Comparison of ENCODE assay signal across 20 cellular contexts in the genomic region with DNA sequence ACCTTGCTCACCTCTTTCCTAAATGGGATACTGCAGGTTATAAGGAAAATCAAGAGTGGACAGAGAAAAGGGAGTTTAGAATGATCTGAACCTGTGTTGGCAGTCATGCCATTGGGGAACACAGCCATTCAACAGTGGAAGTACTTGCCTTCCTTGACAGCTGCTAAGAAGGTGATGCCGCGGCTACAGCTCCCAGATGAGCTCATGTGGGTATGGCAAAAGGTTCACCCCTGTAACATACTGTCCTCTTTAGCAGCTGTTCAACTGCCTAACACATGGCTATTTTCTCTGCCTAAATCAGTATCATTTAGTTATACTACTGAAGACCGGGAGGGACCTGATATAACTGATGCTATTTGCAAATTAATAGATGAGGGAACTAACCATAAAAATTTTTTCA.
"Had no signal": no experiment of that assay in that cellular context is flagged by ENCODE, and none has a peak within 500 bp of the region (broad histone marks: within the 10 kb centered on the region; RNA-seq: fewer than 3 reads in every experiment).

No MANE protein-coding gene starts in this region.

- H3K4me3 Mint-ChIP-seq: natural killer cell treated with Interleukin-12 subunit alpha and Interleukin-12 subunit beta and Interleukin-15 and Interleukin-18, amount 100 ng/mL, for 72 hours; stimulated activated effector memory CD8-positive, alpha-beta T cell treated with anti-CD3 and anti-CD28 coated beads, Interleukin-12 subunit alpha, Interleukin-12 subunit beta, amount 100 ng/mL, for 72 hours had no signal

- H3K79me2 ChIP-seq: hepatocyte had no signal

- H3K36me3 ChIP-seq: esophagus squamous epithelium, gastroesophageal sphincter, right atrium auricular region, suprapubic skin, thyroid gland had no signal

- H3K27ac Mint-ChIP-seq: natural killer cell treated with Interleukin-12 subunit alpha and Interleukin-12 subunit beta and Interleukin-15 and Interleukin-18, amount 100 ng/mL, for 72 hours; stimulated activated effector memory CD8-positive, alpha-beta T cell treated with anti-CD3 and anti-CD28 coated beads, Interleukin-12 subunit alpha, Interleukin-12 subunit beta, amount 100 ng/mL, for 72 hours; type B pancreatic cell had no signal

- H3K27ac ChIP-seq: esophagus squamous epithelium, gastroesophageal sphincter, hepatocyte, right atrium auricular region, suprapubic skin, thyroid gland had no signal

- H3K4me3 ChIP-seq: esophagus squamous epithelium, gastroesophageal sphincter, hepatocyte, mucosa of descending colon, right atrium auricular region, smooth muscle cell, suprapubic skin, thyroid gland had no signal

- H3K4me2 ChIP-seq: hepatocyte, smooth muscle cell had no signal

- H3K27me3 ChIP-seq: esophagus squamous epithelium, gastroesophageal sphincter, right atrium auricular region, suprapubic skin, thyroid gland had no signal

- H3K9me3 Mint-ChIP-seq: natural killer cell treated with Interleukin-12 subunit alpha and Interleukin-12 subunit beta and Interleukin-15 and Interleukin-18, amount 100 ng/mL, for 72 hours had no signal

- H2AFZ ChIP-seq: hepatocyte had no signal

- H3K36me3 Mint-ChIP-seq: natural killer cell treated with Interleukin-12 subunit alpha and Interleukin-12 subunit beta and Interleukin-15 and Interleukin-18, amount 100 ng/mL, for 72 hours; stimulated activated effector memory CD8-positive, alpha-beta T cell treated with anti-CD3 and anti-CD28 coated beads, Interleukin-12 subunit alpha, Interleukin-12 subunit beta, amount 100 ng/mL, for 72 hours; type B pancreatic cell had no signal

- H3K9me3 ChIP-seq: esophagus squamous epithelium, gastroesophageal sphincter, mucosa of descending colon, right atrium auricular region, suprapubic skin, thyroid gland had no signal

- H3K4me1 ChIP-seq: thyroid gland had no signal

- DNase-seq: cerebellar nuclear complex; dermis blood vessel endothelial cell; esophagus squamous epithelium; foreskin fibroblast; kidney glomerular epithelial cell; mammary epithelial cell; mucosa of descending colon; posterior cingulate gyrus; stimulated activated CD4-positive, alpha-beta T cell treated with anti-CD3 and anti-CD28 coated beads, Interleukin-4, amount 100 ng/mL, for 1 hour; stimulated activated CD8-positive, alpha-beta memory T cell treated with anti-CD3 and anti-CD28 coated beads, Interleukin-4, amount 100 ng/mL, for 48 hours; stimulated activated naive CD8-positive, alpha-beta T cell treated with anti-CD3 and anti-CD28 coated beads, Interleukin-15, Interleukin-2, amounts not matched to agents 100 U/mL and 50 U/mL, for 24 hours; thyroid gland had no signal
